ENCODE assay signal across 1 cellular context in genomic region chr5:102313907-102314306, GRCh38.
TF ChIP-seq lines count a peak whose summit lies in the region.

No MANE protein-coding gene starts in this region.

TF ChIP-seq in SK-N-SH, 30 proteins besides CTCF, POLR2A, EP300 and RAD21 (continued from another document):
- TF ChIP-seq REST (IDR thresholded peaks at IDR 0.05; ENCODE audit: low read depth, low read length) (no peak), MXI1 (IDR thresholded peaks at IDR 0.05; ENCODE audit: low read depth, low read length) (no peak), CHD2 (IDR thresholded peaks at IDR 0.05; ENCODE audit: low read length, partially characterized antibody) (peak; percentile 87), GATA2 (CRISPR knock-in tag; IDR thresholded peaks at IDR 0.05) (peak; percentile 95), PBX3 (IDR thresholded peaks at IDR 0.05) (no peak), USF1 (IDR thresholded peaks at IDR 0.05; ENCODE audit: borderline replicate concordance, low read depth) (no peak), TCF12 (IDR thresholded peaks at IDR 0.05) (no peak), MEF2A (IDR thresholded peaks at IDR 0.05; ENCODE audit: borderline replicate concordance, low read depth) (no peak), RCOR1 (IDR thresholded peaks at IDR 0.05; ENCODE audit: low read length) (peak; percentile 90), EZH2phosphoT487 (IDR thresholded peaks at IDR 0.05; ENCODE audit: borderline replicate concordance, low read depth) (no peak), YY1 (IDR thresholded peaks at IDR 0.05; ENCODE audit: low read depth) (no peak)
